In the genomic region with DNA sequence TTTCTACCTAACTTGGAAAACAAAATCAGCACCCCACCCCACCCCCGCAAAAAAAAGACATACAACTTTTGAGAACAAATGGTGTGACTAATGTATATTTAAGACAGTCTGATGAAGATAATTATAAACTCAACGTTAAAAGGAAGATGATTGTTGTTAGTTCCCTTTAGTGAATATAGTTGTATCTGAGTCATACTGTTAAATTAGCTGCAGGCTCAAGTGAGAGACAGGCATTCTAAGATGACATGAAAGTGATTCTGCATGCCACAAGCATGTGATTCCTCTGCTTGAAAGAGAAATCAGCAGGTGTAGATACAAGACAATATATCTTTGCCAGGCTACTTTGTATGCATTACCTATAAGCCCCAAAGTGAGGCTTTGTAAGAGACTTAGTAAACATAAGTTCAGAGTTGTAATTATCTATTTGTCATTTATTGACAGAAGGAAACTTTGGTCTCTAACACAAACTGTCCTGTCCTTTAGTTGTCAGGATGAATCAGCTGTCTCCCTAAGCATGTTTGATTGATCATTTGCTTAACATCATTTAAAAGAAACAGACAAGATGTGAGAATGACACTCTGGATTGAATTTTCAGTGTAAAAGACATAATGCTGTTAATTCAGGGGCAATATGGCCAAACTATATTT, we compare ENCODE assay signal across 11 cellular contexts.
DNase-seq lines count a peak whose midpoint lies in the region; ATAC-seq, FAIRE-seq and TF ChIP-seq lines count a peak whose summit lies in the region.
"Had no signal": no experiment of that assay in that cellular context is flagged by ENCODE, and none has a peak within 500 bp of the region (broad histone marks: within the 10 kb centered on the region; RNA-seq: fewer than 3 reads in every experiment).

No MANE protein-coding gene starts in this region.

- H3K36me3 ChIP-seq in HUES64 (ENCODE audit: insufficient read depth, low read length) (no peaks in the 10 kb centered on the region), bronchial epithelial cell (ENCODE audit: control insufficient read depth, insufficient read depth, low read length) (no peaks in the 10 kb centered on the region), OCI-LY7 (ENCODE audit: insufficient read depth, low read length) (no peaks in the 10 kb centered on the region)
- H3K36me3 ChIP-seq: esophagus squamous epithelium had no signal

- POLR2A ChIA-PET in OCI-LY7 (lab: Charles Lee) = no interaction called here

- no peak overlapping the region for H3K4me2 ChIP-seq in OCI-LY7 (ENCODE audit: low read length)

- peak; percentile 73 for DNase-seq in bronchial epithelial cell (ENCODE audit: low read depth)
- DNase-seq in non-pigmented ciliary epithelial cell (ENCODE audit: low read depth) = peak; percentile 20
- no peak for DNase-seq in NCI-H2227 treated with DMSO at 0.1 percent for 48 hours (lab: John Stamatoyannopoulos, UW)
- no peak for DNase-seq in GOT3 (lab: John Stamatoyannopoulos, UW)
- no peak for DNase-seq in OCI-LY7 (ENCODE audit: low spot score)
- DNase-seq in HuH-7 (ENCODE audit: low spot score) = no peak
- DNase-seq: esophagus squamous epithelium, left colon, NCI-H1105 had no signal

- H3K4me1 ChIP-seq in HUES64 (ENCODE audit: insufficient read depth, low read length) (peaks cover 25% of the 10 kb centered on the region), OCI-LY7 (ENCODE audit: insufficient read depth, low read length, poor library complexity, severe bottlenecking) (no peaks in the 10 kb centered on the region)
- H3K4me1 ChIP-seq: esophagus squamous epithelium had no signal

- no peaks in the 10 kb centered on the region for H3K79me2 ChIP-seq in OCI-LY7 (ENCODE audit: insufficient read depth, low read depth, low read length)

- H3K27me3 ChIP-seq in HUES64 (ENCODE audit: insufficient read depth, low read length) = no peaks in the 10 kb centered on the region
- H3K27me3 ChIP-seq in bronchial epithelial cell (ENCODE audit: control insufficient read depth, insufficient read depth, low read length) = no peaks in the 10 kb centered on the region

- peak overlapping the region; percentile 32; the same call in 1 of the 2 replicates for H3K27ac ChIP-seq in HUES64 (ENCODE audit: low read depth, low read length)
- no peak overlapping the region for H3K27ac ChIP-seq in OCI-LY7 (ENCODE audit: low read depth, low read length, poor library complexity, severe bottlenecking)
- H3K27ac ChIP-seq: esophagus squamous epithelium had no signal

- no peak overlapping the region for H3K4me3 ChIP-seq in HUES64 (ENCODE audit: low read length)
- no peak overlapping the region for H3K4me3 ChIP-seq in bronchial epithelial cell (ENCODE audit: low read depth, low read length)
- H3K4me3 ChIP-seq in OCI-LY7 (ENCODE audit: low read depth, low read length, poor library complexity, severe bottlenecking) = no peak overlapping the region
- H3K4me3 ChIP-seq: esophagus squamous epithelium had no signal

- peak; percentile 63 for ATAC-seq in GM18502 (IDR thresholded peaks at IDR 0.05; ENCODE audit: poor library complexity, unreplicated experiment)
- ATAC-seq: left colon had no signal

- CTCF ChIA-PET in OCI-LY7 (lab: Charles Lee; ENCODE audit: unreplicated experiment) = no interaction called here

- H2AFZ ChIP-seq in OCI-LY7 (ENCODE audit: low read length) = no peak overlapping the region

- H3K9me3 ChIP-seq in HUES64 (ENCODE audit: insufficient read depth, low read depth, low read length) (no peaks in the 10 kb centered on the region), OCI-LY7 (ENCODE audit: low read length) (no peaks in the 10 kb centered on the region)
- H3K9me3 ChIP-seq: esophagus squamous epithelium had no signal

- no TSS peak for BruUV-seq in OCI-LY7 (replicated peaks; lab: Mats Ljungman, UMichigan)

- FAIRE-seq in bronchial epithelial cell (lab: Jason Lieb, UNC) = no peak

- H4K20me1 ChIP-seq in OCI-LY7 (ENCODE audit: insufficient read depth, low read length) = no peaks in the 10 kb centered on the region

- H3K9ac ChIP-seq in HUES64 (ENCODE audit: low read depth, low read length) = peak overlapping the region; percentile 21; the same call in 1 of the 2 replicates

- intact Hi-C loops in OCI-LY7 (cut with micrococcal nuclease; ENCODE audit: unreplicated experiment) = no loop called here

- 80% methylated on average over 1 of the region's 2 CpGs for WGBS in HUES64

- TF ChIP-seq CTCF in bronchial epithelial cell (IDR thresholded peaks at IDR 0.05; ENCODE audit: insufficient read depth, low read length, severe bottlenecking) (no peak), OCI-LY7 (conservative IDR thresholded peaks at IDR 0.05; ENCODE audit: low read length) (no peak)

- H3K9me2 ChIP-seq in OCI-LY7 (ENCODE audit: insufficient read depth, low read length) = no peaks in the 10 kb centered on the region

Comparison
In these comparisons a context has a peak if more than half of its experiments do, and no peak if none do; other contexts are left out.
1. DNase-seq: peak in bronchial epithelial cell (single experiment) and non-pigmented ciliary epithelial cell (single experiment); none in NCI-H2227 treated with DMSO at 0.1 percent for 48 hours (single experiment), GOT3 (single experiment), OCI-LY7 (single experiment) and HuH-7 (single experiment).